Comparison of ENCODE assay signal across 23 cellular contexts in genomic region chr19:49936549-49936948, GRCh38. TPM values are rescaled to one million over a fixed set of nuclear protein-coding genes. Genes with fewer than 3 reads are reported as not detected.
A peak's percentile ranks its signal among the peaks of the same experiment; 100 is the strongest.
DNase-seq lines count a peak whose midpoint lies in the region; ATAC-seq and TF ChIP-seq lines count a peak whose summit lies in the region.
"Had no signal": no experiment of that assay in that cellular context is flagged by ENCODE, and none has a peak within 500 bp of the region (broad histone marks: within the 10 kb centered on the region; RNA-seq: fewer than 3 reads in every experiment).

No MANE protein-coding gene starts in this region.

- POLR2A ChIA-PET in activated CD4-positive, alpha-beta T cell treated with anti-CD3 and anti-CD28 coated beads, Interleukin-2, amount 10 ng/mL, durations not matched to agents 7 days and 5 days (lab: Charles Lee): no interaction called here

- H3K9me3 ChIP-seq in T-helper 17 cell (ENCODE audit: control insufficient read depth, low read length, poor library complexity, severe bottlenecking): no peaks in the 10 kb centered on the region
- H3K9me3 ChIP-seq: A549, Peyer's patch had no signal

- H3K9me3 Mint-ChIP-seq in activated naive CD4-positive, alpha-beta T cell treated with anti-CD3 and anti-CD28 coated beads, Interleukin-2, amount 50 U/mL, for 24 hours: no peaks in the 10 kb centered on the region
- H3K9me3 Mint-ChIP-seq in neural crest cell: no peaks in the 10 kb centered on the region
- H3K9me3 Mint-ChIP-seq in activated CD4-positive, alpha-beta T cell treated with anti-CD3 and anti-CD28 coated beads, Interleukin-2, amount 10 ng/mL, durations not matched to agents 7 days and 5 days: no peaks in the 10 kb centered on the region

- no peak for ATAC-seq in T-helper 17 cell

- no peaks in the 10 kb centered on the region for H3K27me3 Mint-ChIP-seq in activated naive CD4-positive, alpha-beta T cell treated with anti-CD3 and anti-CD28 coated beads, Interleukin-2, amount 50 U/mL, for 24 hours
- H3K27me3 Mint-ChIP-seq in T-helper 17 cell (peaks cover 15% of the 10 kb centered on the region), neural crest cell (ENCODE audit: low read depth) (peaks cover 4% of the 10 kb centered on the region)
- peaks cover 6% of the 10 kb centered on the region for H3K27me3 Mint-ChIP-seq in activated CD4-positive, alpha-beta T cell treated with anti-CD3 and anti-CD28 coated beads, Interleukin-2, amount 10 ng/mL, durations not matched to agents 7 days and 5 days

- peaks cover 24% of the 10 kb centered on the region for H3K4me1 Mint-ChIP-seq in activated naive CD4-positive, alpha-beta T cell treated with anti-CD3 and anti-CD28 coated beads, Interleukin-2, amount 50 U/mL, for 24 hours
- H3K4me1 Mint-ChIP-seq in T-helper 17 cell: peaks cover 17% of the 10 kb centered on the region
- H3K4me1 Mint-ChIP-seq in neural crest cell: peaks cover 8% of the 10 kb centered on the region
- peaks cover 32% of the 10 kb centered on the region for H3K4me1 Mint-ChIP-seq in activated CD4-positive, alpha-beta T cell treated with anti-CD3 and anti-CD28 coated beads, Interleukin-2, amount 10 ng/mL, durations not matched to agents 7 days and 5 days

- TF ChIP-seq CTCF in neural crest cell (conservative IDR thresholded peaks at IDR 0.05): no peak

- no peak overlapping the region for H3K4me3 Mint-ChIP-seq in activated naive CD4-positive, alpha-beta T cell treated with anti-CD3 and anti-CD28 coated beads, Interleukin-2, amount 50 U/mL, for 24 hours
- H3K4me3 Mint-ChIP-seq in T-helper 17 cell: peak overlapping the region; percentile 36
- H3K4me3 Mint-ChIP-seq in neural crest cell: peak overlapping the region; percentile 24
- no peak overlapping the region for H3K4me3 Mint-ChIP-seq in activated CD4-positive, alpha-beta T cell treated with anti-CD3 and anti-CD28 coated beads, Interleukin-2, amount 10 ng/mL, durations not matched to agents 7 days and 5 days
- H3K4me3 Mint-ChIP-seq: B cell had no signal

- peak overlapping the region; percentile 3 for H3K27ac Mint-ChIP-seq in activated naive CD4-positive, alpha-beta T cell treated with anti-CD3 and anti-CD28 coated beads, Interleukin-2, amount 50 U/mL, for 24 hours
- H3K27ac Mint-ChIP-seq in T-helper 17 cell: peak overlapping the region; percentile 27
- no peak overlapping the region for H3K27ac Mint-ChIP-seq in neural crest cell (ENCODE audit: unreplicated experiment)
- H3K27ac Mint-ChIP-seq in activated CD4-positive, alpha-beta T cell treated with anti-CD3 and anti-CD28 coated beads, Interleukin-2, amount 10 ng/mL, durations not matched to agents 7 days and 5 days: no peak overlapping the region
- H3K27ac Mint-ChIP-seq: B cell had no signal

- no peak for DNase-seq in activated naive CD4-positive, alpha-beta T cell treated with anti-CD3 and anti-CD28 coated beads, Interleukin-2, amount 50 U/mL, for 16 hours
- DNase-seq in T-helper 17 cell (no peak), neural crest cell (ENCODE audit: low read depth, low spot score) (no peak), mesenteric fat pad (ENCODE audit: low spot score) (no peak), ureter (ENCODE audit: low spot score) (no peak)
- no peak for DNase-seq in activated CD4-positive, alpha-beta T cell treated with anti-CD3 and anti-CD28 coated beads, Interleukin-2, amount 10 ng/mL, durations not matched to agents 7 days and 5 days
- DNase-seq: DMS79, H7, KBM-7, NCI-H1092 treated with DMSO at 0.1 percent for 48 hours, NCI-H1436 treated with DMSO at 0.1 percent for 48 hours, NCI-H2029, NCI-H2171, NCI-H345, NCI-H524 treated with DMSO at 0.1 percent for 48 hours, NCI-H82, Peyer's patch had no signal

- peaks cover 6% of the 10 kb centered on the region for H3K36me3 Mint-ChIP-seq in activated naive CD4-positive, alpha-beta T cell treated with anti-CD3 and anti-CD28 coated beads, Interleukin-2, amount 50 U/mL, for 24 hours
- H3K36me3 Mint-ChIP-seq in T-helper 17 cell (ENCODE audit: low read depth) (no peaks in the 10 kb centered on the region), neural crest cell (ENCODE audit: low read depth) (peaks cover 4% of the 10 kb centered on the region)
- peaks cover 10% of the 10 kb centered on the region for H3K36me3 Mint-ChIP-seq in activated CD4-positive, alpha-beta T cell treated with anti-CD3 and anti-CD28 coated beads, Interleukin-2, amount 10 ng/mL, durations not matched to agents 7 days and 5 days (ENCODE audit: low read depth)

- CTCF ChIA-PET in activated CD4-positive, alpha-beta T cell treated with anti-CD3 and anti-CD28 coated beads, Interleukin-2, amount 10 ng/mL, durations not matched to agents 7 days and 5 days (lab: Charles Lee): interaction anchor here (0.5 to 1.2 kb wide), 3 partner anchors 50 to 199 kb away, joined by 3 to 4 read pairs (median 3); no protein-coding TSS in a partner anchor

RNA-seq across cellular contexts. Expression of gene NUP62, which starts 7.2 kb away (rescaled TPM):
- total RNA-seq in T-helper 17 cell (10 to 100 TPM; 46.8 to 62.4 TPM), neural crest cell (127 and 141 TPM in 2 replicates), mesenteric fat pad (34.5 TPM), ureter (42.7 TPM)
- 100 to 1,000 TPM; 111 to 127 TPM for total RNA-seq in activated CD4-positive, alpha-beta T cell treated with anti-CD3 and anti-CD28 coated beads, Interleukin-2, amount 10 ng/mL, durations not matched to agents 7 days and 5 days

RNA-seq across cellular contexts. Expression of gene ATF5, which starts 7.5 kb away (rescaled TPM):
- total RNA-seq in T-helper 17 cell: 10 to 100 TPM; 31.8 to 36.0 TPM
- total RNA-seq in neural crest cell: 23.4 and 24.2 TPM in 2 replicates
- 46.1 TPM for total RNA-seq in mesenteric fat pad
- 10 to 100 TPM; 10.5 to 12.1 TPM for total RNA-seq in activated CD4-positive, alpha-beta T cell treated with anti-CD3 and anti-CD28 coated beads, Interleukin-2, amount 10 ng/mL, durations not matched to agents 7 days and 5 days
- 35.5 TPM for total RNA-seq in ureter

RNA-seq across cellular contexts. Expression of gene SIGLEC11, which starts 24.4 kb away (rescaled TPM):
- total RNA-seq in T-helper 17 cell (not detected), neural crest cell (not detected in 2 replicates), mesenteric fat pad (3.0 TPM), ureter (0.70 TPM)
- total RNA-seq in activated CD4-positive, alpha-beta T cell treated with anti-CD3 and anti-CD28 coated beads, Interleukin-2, amount 10 ng/mL, durations not matched to agents 7 days and 5 days: not detected
- total RNA-seq: B cell, H7, HepG2, HT-29, OCI-LY7 had no signal

RNA-seq across cellular contexts. Expression of gene IL4I1, which starts 39.9 kb away (rescaled TPM):
- total RNA-seq in T-helper 17 cell (100 to 1,000 TPM in 1 of 2 donors, 10 to 100 TPM in 1; 47.8 to 107 TPM), neural crest cell (0.12 and 0.41 TPM in 2 replicates), mesenteric fat pad (2.3 TPM), ureter (1.9 TPM)
- total RNA-seq in activated CD4-positive, alpha-beta T cell treated with anti-CD3 and anti-CD28 coated beads, Interleukin-2, amount 10 ng/mL, durations not matched to agents 7 days and 5 days: 1 to 10 TPM; 3.7 to 4.2 TPM
- total RNA-seq: HepG2, Peyer's patch had no signal

RNA-seq across cellular contexts. Expression of gene TBC1D17, which starts 59.0 kb away (rescaled TPM):
- total RNA-seq in T-helper 17 cell (10 to 100 TPM; 44.1 to 57.3 TPM), neural crest cell (30.5 and 34.5 TPM in 2 replicates), mesenteric fat pad (39.9 TPM), ureter (30.4 TPM)
- 10 to 100 TPM; 33.2 to 33.8 TPM for total RNA-seq in activated CD4-positive, alpha-beta T cell treated with anti-CD3 and anti-CD28 coated beads, Interleukin-2, amount 10 ng/mL, durations not matched to agents 7 days and 5 days

Comparison
In these comparisons a context has a peak if more than half of its experiments do, and no peak if none do; other contexts are left out.
1. H3K27ac Mint-ChIP-seq: peak in activated naive CD4-positive, alpha-beta T cell treated with anti-CD3 and anti-CD28 coated beads, Interleukin-2, amount 50 U/mL, for 24 hours (single experiment) and T-helper 17 cell (single experiment); none in neural crest cell (single experiment) and activated CD4-positive, alpha-beta T cell treated with anti-CD3 and anti-CD28 coated beads, Interleukin-2, amount 10 ng/mL, durations not matched to agents 7 days and 5 days (single experiment).
2. H3K4me3 Mint-ChIP-seq: peak in T-helper 17 cell (single experiment) and neural crest cell (single experiment); none in activated naive CD4-positive, alpha-beta T cell treated with anti-CD3 and anti-CD28 coated beads, Interleukin-2, amount 50 U/mL, for 24 hours (single experiment) and activated CD4-positive, alpha-beta T cell treated with anti-CD3 and anti-CD28 coated beads, Interleukin-2, amount 10 ng/mL, durations not matched to agents 7 days and 5 days (single experiment).